Comparison of ENCODE assay signal across 13 cellular contexts in the genomic region with DNA sequence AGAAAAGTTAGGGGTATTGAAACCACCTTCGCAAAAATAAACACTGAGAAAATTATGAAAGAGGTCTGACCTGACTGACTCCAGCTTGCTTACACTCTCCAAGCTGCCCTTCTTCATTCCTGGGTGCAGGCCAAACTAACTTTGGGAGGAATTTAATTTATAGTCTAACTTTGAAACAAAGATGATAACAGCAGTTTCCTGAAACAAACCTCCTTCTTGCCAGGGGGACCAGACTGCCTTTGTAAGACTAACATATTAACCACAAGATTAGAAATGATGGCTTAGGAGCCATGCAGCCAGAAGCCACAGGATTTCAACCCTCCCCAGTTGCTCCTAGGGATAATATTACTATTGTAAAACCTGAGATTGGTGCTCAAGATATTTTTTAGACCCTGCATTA. TPM values are rescaled to one million over a fixed set of nuclear protein-coding genes. Genes with fewer than 3 reads are reported as not detected.
DNase-seq lines count a peak whose midpoint lies in the region; ATAC-seq lines count a peak whose summit lies in the region.
"Had no signal": no experiment of that assay in that cellular context is flagged by ENCODE, and none has a peak within 500 bp of the region (broad histone marks: within the 10 kb centered on the region; RNA-seq: fewer than 3 reads in every experiment).

No MANE protein-coding gene starts in this region.

- 22 to 32% methylated on average over 1 of the region's 1 CpG for WGBS in aorta, 2 donors

- no peaks in the 10 kb centered on the region for H3K36me3 ChIP-seq in adipocyte (ENCODE audit: control insufficient read depth, insufficient read depth, low read length, severe bottlenecking)
- H3K36me3 ChIP-seq in aorta (ENCODE audit: control insufficient read depth in 1 of 2, insufficient read depth in 2 of 2, low read length in 1 of 2), result no peaks in the 10 kb centered on the region
- H3K36me3 ChIP-seq: thoracic aorta had no signal

- intact Hi-C loops in aorta (cut with DNase I), result no loop called here

- H3K4me3 ChIP-seq in adipocyte (ENCODE audit: low read length), result no peak overlapping the region
- H3K4me3 ChIP-seq in aorta (ENCODE audit: low read length in 2 of 2), result no peak overlapping the region
- H3K4me3 ChIP-seq: thoracic aorta had no signal

- no peak overlapping the region for H3K27ac ChIP-seq in aorta (ENCODE audit: low read depth in 1 of 2, low read length in 2 of 2)
- H3K27ac ChIP-seq: thoracic aorta had no signal

- ATAC-seq in aorta (ENCODE audit: low FRiP score) (peak; percentile 33), HG03432 (IDR thresholded peaks at IDR 0.05; ENCODE audit: unreplicated experiment) (no peak)

- DNase-seq in HCEC 1CT, result peak; percentile 61
- DNase-seq in adipocyte (ENCODE audit: low read depth), result peak; percentile 64
- peak; percentile 30 for DNase-seq in left kidney (ENCODE audit: low read depth, low spot score)
- no peak for DNase-seq in aorta
- no peak for DNase-seq in NCI-H446 treated with DMSO at 0.1 percent for 48 hours (lab: John Stamatoyannopoulos, UW)
- no peak for DNase-seq in DMS53 (lab: John Stamatoyannopoulos, UW)
- DNase-seq: activated CD4-positive, alpha-beta T cell treated with anti-CD3 and anti-CD28 coated beads, Interleukin-2, amount 50 U/mL, for 1 hour; DMS153; naive B cell; NCI-H1930; NK-92 treated with Interleukin-12 subunit alpha and Interleukin-12 subunit beta, amount 100 ng/mL, for 24 hours had no signal

- H3K4me1 ChIP-seq in adipocyte (ENCODE audit: control insufficient read depth, insufficient read depth, low read length) (peaks cover 28% of the 10 kb centered on the region), aorta (ENCODE audit: control insufficient read depth in 1 of 2, insufficient read depth in 2 of 2, low read length in 2 of 2) (no peaks in the 10 kb centered on the region)

- peak overlapping the region; percentile 62 for H3K9ac ChIP-seq in adipocyte (ENCODE audit: low read length)

- no peaks in the 10 kb centered on the region for H3K27me3 ChIP-seq in adipocyte (replicated peaks; ENCODE audit: control insufficient read depth, insufficient read depth, low read length)
- no peaks in the 10 kb centered on the region for H3K27me3 ChIP-seq in aorta (ENCODE audit: control insufficient read depth in 1 of 2, insufficient read depth in 2 of 2, low read length in 1 of 2)

- H3K9me3 ChIP-seq in adipocyte (ENCODE audit: control insufficient read depth, low read length) (no peaks in the 10 kb centered on the region), aorta (ENCODE audit: control insufficient read depth, low read length) (no peaks in the 10 kb centered on the region)
- H3K9me3 ChIP-seq: thoracic aorta had no signal

RNA-seq across cellular contexts. Expression of gene EEA1, which starts 13.8 kb away (rescaled TPM):
- 10 to 100 TPM; 43.5 to 56.7 TPM for total RNA-seq in aorta
- polyA plus RNA-seq in aorta, result 1 to 10 TPM; 5.3 to 5.7 TPM

Comparison
In these comparisons a context has a peak if more than half of its experiments do, and no peak if none do; other contexts are left out.
1. DNase-seq: peak in HCEC 1CT (single experiment), adipocyte (single experiment) and left kidney (single experiment); none in aorta (0 of 2), NCI-H446 treated with DMSO at 0.1 percent for 48 hours (single experiment) and DMS53 (single experiment).